Comparison of ENCODE assay signal across 8 cellular contexts in the genomic region with DNA sequence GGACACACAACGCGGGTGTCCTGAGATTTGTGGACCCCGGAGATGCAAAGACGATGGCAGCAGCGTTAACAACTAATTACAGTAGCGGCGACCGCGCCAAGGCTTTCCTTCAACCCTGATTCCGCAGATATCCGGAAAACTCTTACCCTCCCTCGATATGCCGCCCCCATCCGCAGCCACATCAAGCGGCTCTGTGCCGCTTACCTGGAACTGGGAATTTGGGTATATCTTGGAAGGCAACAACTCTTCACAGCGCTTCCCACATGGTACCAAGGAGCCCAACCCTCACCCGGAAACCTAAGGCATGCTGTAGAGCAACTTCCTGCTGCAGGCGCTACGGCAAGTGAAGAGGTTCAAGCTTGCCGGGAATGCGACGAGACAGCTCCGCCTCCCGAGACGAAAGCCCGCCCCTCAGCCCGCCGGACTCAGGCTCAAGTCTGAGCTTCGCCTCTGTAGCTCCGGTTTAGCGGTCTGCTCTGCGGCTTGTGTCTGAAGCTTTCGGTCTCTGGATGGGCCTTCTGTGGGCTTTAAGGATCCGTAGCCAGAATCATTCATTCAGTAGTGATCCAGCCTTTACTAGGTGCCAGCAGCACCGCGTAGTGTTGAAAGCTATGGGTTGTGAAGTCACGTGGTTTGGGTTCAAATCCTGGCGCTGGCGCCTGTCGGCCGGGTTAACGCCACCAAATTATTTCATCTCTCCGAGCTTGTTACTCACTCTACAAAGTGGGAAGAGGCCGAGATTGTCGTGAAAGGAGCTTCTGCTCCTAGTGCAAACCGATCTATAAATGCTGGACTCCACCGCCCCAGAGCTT. TPM values are rescaled to one million over a fixed set of nuclear protein-coding genes. Genes with fewer than 3 reads are reported as not detected.
A peak's percentile ranks its signal among the peaks of the same experiment; 100 is the strongest.
DNase-seq lines count a peak whose midpoint lies in the region; ATAC-seq, FAIRE-seq and TF ChIP-seq lines count a peak whose summit lies in the region.

A gene with protein sequence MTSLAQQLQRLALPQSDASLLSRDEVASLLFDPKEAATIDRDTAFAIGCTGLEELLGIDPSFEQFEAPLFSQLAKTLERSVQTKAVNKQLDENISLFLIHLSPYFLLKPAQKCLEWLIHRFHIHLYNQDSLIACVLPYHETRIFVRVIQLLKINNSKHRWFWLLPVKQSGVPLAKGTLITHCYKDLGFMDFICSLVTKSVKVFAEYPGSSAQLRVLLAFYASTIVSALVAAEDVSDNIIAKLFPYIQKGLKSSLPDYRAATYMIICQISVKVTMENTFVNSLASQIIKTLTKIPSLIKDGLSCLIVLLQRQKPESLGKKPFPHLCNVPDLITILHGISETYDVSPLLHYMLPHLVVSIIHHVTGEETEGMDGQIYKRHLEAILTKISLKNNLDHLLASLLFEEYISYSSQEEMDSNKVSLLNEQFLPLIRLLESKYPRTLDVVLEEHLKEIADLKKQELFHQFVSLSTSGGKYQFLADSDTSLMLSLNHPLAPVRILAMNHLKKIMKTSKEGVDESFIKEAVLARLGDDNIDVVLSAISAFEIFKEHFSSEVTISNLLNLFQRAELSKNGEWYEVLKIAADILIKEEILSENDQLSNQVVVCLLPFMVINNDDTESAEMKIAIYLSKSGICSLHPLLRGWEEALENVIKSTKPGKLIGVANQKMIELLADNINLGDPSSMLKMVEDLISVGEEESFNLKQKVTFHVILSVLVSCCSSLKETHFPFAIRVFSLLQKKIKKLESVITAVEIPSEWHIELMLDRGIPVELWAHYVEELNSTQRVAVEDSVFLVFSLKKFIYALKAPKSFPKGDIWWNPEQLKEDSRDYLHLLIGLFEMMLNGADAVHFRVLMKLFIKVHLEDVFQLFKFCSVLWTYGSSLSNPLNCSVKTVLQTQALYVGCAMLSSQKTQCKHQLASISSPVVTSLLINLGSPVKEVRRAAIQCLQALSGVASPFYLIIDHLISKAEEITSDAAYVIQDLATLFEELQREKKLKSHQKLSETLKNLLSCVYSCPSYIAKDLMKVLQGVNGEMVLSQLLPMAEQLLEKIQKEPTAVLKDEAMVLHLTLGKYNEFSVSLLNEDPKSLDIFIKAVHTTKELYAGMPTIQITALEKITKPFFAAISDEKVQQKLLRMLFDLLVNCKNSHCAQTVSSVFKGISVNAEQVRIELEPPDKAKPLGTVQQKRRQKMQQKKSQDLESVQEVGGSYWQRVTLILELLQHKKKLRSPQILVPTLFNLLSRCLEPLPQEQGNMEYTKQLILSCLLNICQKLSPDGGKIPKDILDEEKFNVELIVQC (N-terminal part only) (minus strand): TSS at position 299 of the 812 bp plus-strand sequence. CDS start 421 bp downstream, outside the sequence.

- no peak for TF ChIP-seq RAD21 in HepG2 (CRISPR knock-in tag; IDR thresholded peaks at IDR 0.05)

- CTCF ChIA-PET in HepG2 (lab: Yijun Ruan, JAX; ENCODE audit: low intra/inter-chr PET ratio, low total read pairs), result no interaction called here

- H3K4me2 ChIP-seq in HepG2 (ENCODE audit: low read depth, low read length), result peak within 1 kb of the TSS; percentile 89

- TF ChIP-seq CTCF in C4-2B (conservative IDR thresholded peaks at IDR 0.05) (no peak), HepG2 (CRISPR knock-in tag; IDR thresholded peaks at IDR 0.05) (no peak)

- no peaks in the 10 kb centered on the region for H3K9me3 ChIP-seq in HepG2 (ENCODE audit: low read length)

- H3K4me1 ChIP-seq in HepG2 (ENCODE audit: insufficient read depth, low read length), result peaks cover 15% of the 10 kb centered on the region

- 6% methylated on average over 17 of the region's 48 CpGs for WGBS in HepG2 (ENCODE audit: low lambda C conversion rate)

- H2AFZ ChIP-seq in HepG2 (ENCODE audit: low read length), result peak within 1 kb of the TSS; percentile 89

- TF ChIP-seq EP300 in HepG2 (IDR thresholded peaks at IDR 0.05; ENCODE audit: low read depth in 2 of 2, low read length in 2 of 2) (no peak; a peak in 1 of 4 replicates), HepG2 (CRISPR knock-in tag; IDR thresholded peaks at IDR 0.05; ENCODE audit: borderline replicate concordance) (no peak)

- peaks cover 21% of the 10 kb centered on the region for H3K79me2 ChIP-seq in HepG2 (ENCODE audit: insufficient read depth, low read length)

- peak; percentile 98 for ATAC-seq in GM19395 (IDR thresholded peaks at IDR 0.05; ENCODE audit: unreplicated experiment)
- ATAC-seq in HG03565 (IDR thresholded peaks at IDR 0.05; ENCODE audit: unreplicated experiment), result peak; percentile 93
- peak; percentile 99 for ATAC-seq in HepG2

- in situ Hi-C loops in HepG2 (cut with HindIII; ENCODE audit: extremely low pct_ligation_motif_present, low pct_unique_long_range_greater_than_20kb), result loop anchor here (10.0 to 25.0 kb wide), 3 partner anchors 258 to 960 kb away; no protein-coding TSS in a partner anchor

- DNase-seq in NCI-H774 (lab: John Stamatoyannopoulos, UW), result peak; percentile 96
- peak; percentile 81 to 84 for DNase-seq in activated CD4-positive, alpha-beta T cell treated with anti-CD3 and anti-CD28 coated beads, Interleukin-2, amount 50 U/mL, for 4 hours
- peak; percentile 90 to 96 for DNase-seq in dermis microvascular lymphatic vessel endothelial cell (ENCODE audit: low read depth in 2 of 2)
- peak; percentile 90 for DNase-seq in HepG2 (ENCODE audit: low spot score)
- peak; percentile 90 for DNase-seq in stimulated activated CD4-positive, alpha-beta T cell treated with anti-CD3 and anti-CD28 coated beads, Interleukin-4, amount 100 ng/mL, for 1 hour

- H4K20me1 ChIP-seq in HepG2 (ENCODE audit: insufficient read depth, low read length), result no peaks in the 10 kb centered on the region

- H3K27ac ChIP-seq in C4-2B (peak within 1 kb of the TSS; percentile 72), HepG2 (ENCODE audit: extremely low read length, insufficient read depth, low read length) (peak within 1 kb of the TSS; percentile 54)

- POLR2A ChIA-PET in HepG2 (lab: Yijun Ruan, JAX), result interaction anchor here (0.7 to 1.9 kb wide), 4 partner anchors 34 to 221 kb away, joined by 3 to 8 read pairs (median 3); a partner anchor contains a TSS

- intact Hi-C loops in HepG2 (cut with micrococcal nuclease; ENCODE audit: unreplicated experiment), result loop anchor here (5.0 kb wide), 1 partner anchor 497 kb away; no protein-coding TSS in a partner anchor

- TSS peak; percentile 77 for BruUV-seq in HepG2 (replicated peaks; lab: Mats Ljungman, UMichigan)

- H3K36me3 ChIP-seq in HepG2 (replicated peaks in 1 of 2; ENCODE audit: control insufficient read depth in 1 of 2, insufficient read depth in 2 of 2, low read length in 2 of 2), result peaks cover 7 to 20% of the 10 kb centered on the region in 2 experiments; a peak in 4 of 5 replicates

- peak within 1 kb of the TSS; percentile 76 for H3K9ac ChIP-seq in HepG2 (ENCODE audit: insufficient read depth, low read depth, low read length)

- no peaks in the 10 kb centered on the region; a peak in 1 of 5 replicates for H3K27me3 ChIP-seq in HepG2 (ENCODE audit: control insufficient read depth in 1 of 2, insufficient read depth in 2 of 2, low read length in 2 of 2)

- FAIRE-seq in HepG2 (lab: Jason Lieb, UNC), result peak; percentile 89

- H3K4me3 ChIP-seq in HepG2 (replicated peaks in 1 of 3; ENCODE audit: insufficient read depth in 1 of 3, low read depth in 2 of 3, low read length in 3 of 3), result peak within 1 kb of the TSS; percentile 75 to 87 (median 82)

- peak; percentile 85 for TF ChIP-seq POLR2A in HepG2 (IDR thresholded peaks at IDR 0.05; ENCODE audit: insufficient read depth in 1 of 2, low read depth in 2 of 2, low read length in 2 of 2)

TF ChIP-seq in HepG2, 621 proteins besides CTCF, POLR2A, EP300 and RAD21 (continues in another document):
- no peak for TF ChIP-seq JDP2 (CRISPR knock-in tag; IDR thresholded peaks at IDR 0.05; ENCODE audit: borderline replicate concordance)
- no peak for TF ChIP-seq ISX (CRISPR knock-in tag; conservative IDR thresholded peaks at IDR 0.05)
- TF ChIP-seq ZFYVE20 (CRISPR knock-in tag; IDR thresholded peaks at IDR 0.05; ENCODE audit: borderline replicate concordance, low read depth), result no peak
- peak; percentile 66 for TF ChIP-seq RBFOX2 (IDR thresholded peaks at IDR 0.05; ENCODE audit: low read depth, low read length)
- no peak for TF ChIP-seq ZNF703 (CRISPR knock-in tag; IDR thresholded peaks at IDR 0.05; ENCODE audit: borderline replicate concordance)
- TF ChIP-seq, protein P1, sequence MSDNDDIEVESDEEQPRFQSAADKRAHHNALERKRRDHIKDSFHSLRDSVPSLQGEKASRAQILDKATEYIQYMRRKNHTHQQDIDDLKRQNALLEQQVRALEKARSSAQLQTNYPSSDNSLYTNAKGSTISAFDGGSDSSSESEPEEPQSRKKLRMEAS (IDR thresholded peaks at IDR 0.05), result peak; percentile 98
- TF ChIP-seq ZNF619 (CRISPR knock-in tag; IDR thresholded peaks at IDR 0.05), result peak; percentile 72
- peak; percentile 71 for TF ChIP-seq SKI (IDR thresholded peaks at IDR 0.05; ENCODE audit: partially characterized antibody)
- TF ChIP-seq GABPA (IDR thresholded peaks at IDR 0.05; ENCODE audit: low read depth, low read length), result peak; percentile 90
- peak; percentile 97 for TF ChIP-seq GABPA (CRISPR knock-in tag; IDR thresholded peaks at IDR 0.05; ENCODE audit: low read depth)

RNA-seq across cellular contexts. Expression of the gene that starts here (rescaled TPM):
- total RNA-seq in dermis microvascular lymphatic vessel endothelial cell (21.6 and 22.0 TPM in 2 replicates), HepG2 (2016; rRNA removed; fragmentation: Illumina TruSeq; extraction: Trizol) (45.8 and 80.3 TPM in 2 replicates)
- 3.3 and 4.0 TPM in 2 replicates for total RNA-seq in HepG2 (2016; cell fraction: cytosol; rRNA removed; fragmentation: Illumina TruSeq; extraction: Trizol; ENCODE audit: low read depth)
- 46.8 and 70.3 TPM in 2 replicates for total RNA-seq in HepG2 (2016; cell fraction: insoluble cytoplasmic fraction; rRNA removed; fragmentation: Illumina TruSeq; extraction: Trizol)
- total RNA-seq in HepG2 (2016; cell fraction: membrane; rRNA removed; fragmentation: Illumina TruSeq; extraction: Trizol), result 14.0 and 16.3 TPM in 2 replicates
- 80.1 and 83.0 TPM in 2 replicates for total RNA-seq in HepG2 (2016; cell fraction: nucleus; rRNA removed; fragmentation: Illumina TruSeq; extraction: Trizol)
- polyA plus RNA-seq in HepG2 (2011; rRNA removed), result 7.9 and 10.2 TPM in 2 replicates
- 4.5 and 5.9 TPM in 2 replicates for polyA plus RNA-seq in HepG2 (2011; cell fraction: cytosol; rRNA removed)
- polyA plus RNA-seq in HepG2 (2011; cell fraction: nucleus; rRNA removed), result 15.0 and 17.4 TPM in 2 replicates
- polyA plus RNA-seq in HepG2 (2012), result 15.2 and 15.8 TPM in 2 replicates
- polyA plus RNA-seq in HepG2 (2016; cell fraction: cytosol; fragmentation: Illumina TruSeq; extraction: Trizol; ENCODE audit: low read depth), result 0.71 and 0.78 TPM in 2 replicates
- 25.2 and 26.0 TPM in 2 replicates for polyA plus RNA-seq in HepG2 (2016; cell fraction: insoluble cytoplasmic fraction; fragmentation: Illumina TruSeq; extraction: Trizol; ENCODE audit: low read depth)
- polyA plus RNA-seq in HepG2 (2016; cell fraction: membrane; fragmentation: Illumina TruSeq; extraction: Trizol; ENCODE audit: low read depth), result 1.9 and 2.4 TPM in 2 replicates
- 32.3 and 34.0 TPM in 2 replicates for polyA plus RNA-seq in HepG2 (2016; cell fraction: nucleus; fragmentation: Illumina TruSeq; extraction: Trizol; ENCODE audit: insufficient read depth, low read depth)
- polyA minus RNA-seq in HepG2 (2011; rRNA and poly(A)+ RNA removed; ENCODE audit: low replicate concordance), result 33.6 and 95.0 TPM in 2 replicates
- polyA minus RNA-seq in HepG2 (2011; cell fraction: cytosol; rRNA and poly(A)+ RNA removed), result 29.4 and 31.8 TPM in 2 replicates
- 86.9 and 107 TPM in 2 replicates for polyA minus RNA-seq in HepG2 (2011; cell fraction: nucleus; rRNA and poly(A)+ RNA removed)

Comparison
In these comparisons a context has a peak if more than half of its experiments do, and no peak if none do; other contexts are left out.
1. Peak in every context shown above with its lines: DNase-seq, ATAC-seq, H3K4me3 ChIP-seq and H3K27ac ChIP-seq.